In the genomic region with DNA sequence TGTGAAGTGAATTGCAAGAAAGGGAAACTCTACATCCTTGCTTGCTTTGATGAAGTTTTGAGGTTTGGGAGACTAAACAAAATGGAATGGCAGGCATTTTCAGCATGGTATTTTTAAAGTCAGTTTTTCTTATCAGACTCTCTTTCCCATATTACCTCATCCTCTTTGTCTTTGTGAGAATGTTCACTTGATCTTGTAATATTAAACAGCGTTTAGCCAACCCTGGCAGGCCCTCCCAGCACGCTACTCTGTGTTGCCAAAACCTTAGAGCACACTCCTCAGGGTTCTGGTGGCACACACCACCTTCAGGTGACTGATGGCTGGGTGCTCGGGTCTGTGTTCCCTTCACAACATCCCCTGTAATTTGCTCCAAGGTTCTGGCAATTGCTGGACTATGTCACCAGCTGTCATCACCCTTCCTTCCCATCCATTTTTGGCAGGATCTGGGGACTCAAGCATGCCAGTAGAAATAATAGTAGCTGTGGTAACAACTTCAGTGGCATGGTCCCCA, we compare ENCODE assay signal across 13 cellular contexts.
DNase-seq lines count a peak whose midpoint lies in the region; ATAC-seq and TF ChIP-seq lines count a peak whose summit lies in the region.
"Had no signal": no experiment of that assay in that cellular context is flagged by ENCODE, and none has a peak within 500 bp of the region (broad histone marks: within the 10 kb centered on the region; RNA-seq: fewer than 3 reads in every experiment).

No MANE protein-coding gene starts in this region.

- H3K36me3 Mint-ChIP-seq in chondrocyte (ENCODE audit: low read depth) (peaks cover 13% of the 10 kb centered on the region), WTC11 (peaks cover 22% of the 10 kb centered on the region)
- H3K36me3 Mint-ChIP-seq: CD4-positive, alpha-beta memory T cell; immature natural killer cell had no signal

- H3K9me3 Mint-ChIP-seq in chondrocyte (ENCODE audit: low read depth) (peaks cover 13% of the 10 kb centered on the region), WTC11 (peaks cover 13% of the 10 kb centered on the region)

- peak; percentile 32 for TF ChIP-seq CTCF in chondrocyte (IDR thresholded peaks at IDR 0.05)
- no peak for TF ChIP-seq CTCF in WTC11 (IDR thresholded peaks at IDR 0.05)

- CTCF ChIA-PET in WTC11 (lab: Charles Lee): no interaction called here

- H3K27ac Mint-ChIP-seq in chondrocyte (ENCODE audit: unreplicated experiment) (peak overlapping the region; percentile 99), WTC11 (no peak overlapping the region; the same call in 1 of the 2 replicates)
- H3K27ac Mint-ChIP-seq: CD4-positive, alpha-beta memory T cell; immature natural killer cell had no signal

- H3K27me3 Mint-ChIP-seq in chondrocyte (ENCODE audit: low read depth) (no peaks in the 10 kb centered on the region), WTC11 (ENCODE audit: low read depth) (no peaks in the 10 kb centered on the region)

- H3K4me1 Mint-ChIP-seq in chondrocyte (ENCODE audit: low read depth): peaks cover 36% of the 10 kb centered on the region
- H3K4me1 Mint-ChIP-seq in WTC11: peaks cover 2% of the 10 kb centered on the region; the same call in 1 of the 2 replicates
- H3K4me1 Mint-ChIP-seq: CD4-positive, alpha-beta memory T cell; immature natural killer cell had no signal

- ATAC-seq in GM19035 (IDR thresholded peaks at IDR 0.05; ENCODE audit: unreplicated experiment): no peak
- no peak for ATAC-seq in WTC11

- POLR2A ChIA-PET in WTC11 (lab: Charles Lee): no interaction called here

- DNase-seq in AG08396 (ENCODE audit: low spot score): peak; percentile 26
- DNase-seq in HT1080 (ENCODE audit: low read depth): peak; percentile 56
- DNase-seq in chondrocyte (ENCODE audit: low spot score): no peak
- DNase-seq in kidney glomerular epithelial cell (lab: John Stamatoyannopoulos, UW): peak; percentile 84
- no peak for DNase-seq in NCI-H2196 treated with DMSO at 0.1 percent for 48 hours (lab: John Stamatoyannopoulos, UW; ENCODE audit: unreplicated experiment)
- no peak for DNase-seq in RKO (ENCODE audit: low spot score)
- DNase-seq in WTC11 (ENCODE audit: low spot score): no peak
- DNase-seq: CD4-positive, alpha-beta memory T cell; immature natural killer cell; NCI-H146; occipital lobe; Peyer's patch had no signal

- H3K4me3 Mint-ChIP-seq in chondrocyte (ENCODE audit: unreplicated experiment) (no peak overlapping the region), WTC11 (no peak overlapping the region)
- H3K4me3 Mint-ChIP-seq: CD4-positive, alpha-beta memory T cell; immature natural killer cell had no signal

TF ChIP-seq in WTC11, 78 proteins besides CTCF, POLR2A, EP300 and RAD21:
- TF ChIP-seq JUN (CRISPR knock-in tag; IDR thresholded peaks at IDR 0.05): no peak
- TF ChIP-seq CREM (CRISPR knock-in tag; IDR thresholded peaks at IDR 0.05): no peak
- TF ChIP-seq, protein P1, sequence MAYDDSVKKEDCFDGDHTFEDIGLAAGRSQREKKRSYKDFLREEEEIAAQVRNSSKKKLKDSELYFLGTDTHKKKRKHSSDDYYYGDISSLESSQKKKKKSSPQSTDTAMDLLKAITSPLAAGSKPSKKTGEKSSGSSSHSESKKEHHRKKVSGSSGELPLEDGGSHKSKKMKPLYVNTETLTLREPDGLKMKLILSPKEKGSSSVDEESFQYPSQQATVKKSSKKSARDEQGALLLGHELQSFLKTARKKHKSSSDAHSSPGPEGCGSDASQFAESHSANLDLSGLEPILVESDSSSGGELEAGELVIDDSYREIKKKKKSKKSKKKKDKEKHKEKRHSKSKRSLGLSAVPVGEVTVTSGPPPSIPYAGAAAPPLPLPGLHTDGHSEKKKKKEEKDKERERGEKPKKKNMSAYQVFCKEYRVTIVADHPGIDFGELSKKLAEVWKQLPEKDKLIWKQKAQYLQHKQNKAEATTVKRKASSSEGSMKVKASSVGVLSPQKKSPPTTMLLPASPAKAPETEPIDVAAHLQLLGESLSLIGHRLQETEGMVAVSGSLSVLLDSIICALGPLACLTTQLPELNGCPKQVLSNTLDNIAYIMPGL (CRISPR knock-in tag; IDR thresholded peaks at IDR 0.05): no peak
- no peak for TF ChIP-seq TCF7 (CRISPR knock-in tag; IDR thresholded peaks at IDR 0.05; ENCODE audit: low read depth)
- no peak for TF ChIP-seq NR3C1 (CRISPR knock-in tag; conservative IDR thresholded peaks at IDR 0.05; ENCODE audit: low read depth)

Comparison
In these comparisons a context has a peak if more than half of its experiments do, and no peak if none do; other contexts are left out.
1. DNase-seq: peak in AG08396 (single experiment), HT1080 (single experiment) and kidney glomerular epithelial cell (single experiment); none in chondrocyte (single experiment), NCI-H2196 treated with DMSO at 0.1 percent for 48 hours (single experiment), RKO (single experiment) and WTC11 (single experiment).